Comparison of ENCODE assay signal across 15 cellular contexts in the genomic region with DNA sequence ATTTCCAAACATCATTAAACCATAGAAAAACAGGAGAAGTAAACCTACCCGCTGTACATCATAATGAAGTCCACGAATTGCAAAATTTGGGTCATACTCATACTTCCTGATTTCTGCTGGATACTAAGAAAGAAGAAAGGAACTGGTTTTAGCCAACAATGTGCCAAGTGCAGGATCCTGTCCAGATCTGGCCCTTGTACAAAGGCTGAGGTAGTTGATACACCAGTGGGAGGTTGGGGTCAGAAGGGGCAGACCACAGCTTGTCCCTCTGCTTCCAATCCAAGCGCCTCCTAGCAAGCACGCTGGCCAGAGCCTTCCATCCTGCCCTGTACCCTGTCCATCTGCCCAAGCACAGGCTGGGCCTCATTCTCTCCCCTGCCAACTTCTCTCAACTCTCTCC. TPM values are rescaled to one million over a fixed set of nuclear protein-coding genes. Genes with fewer than 3 reads are reported as not detected.
DNase-seq lines count a peak whose midpoint lies in the region; ATAC-seq, FAIRE-seq and TF ChIP-seq lines count a peak whose summit lies in the region.
"Had no signal": no experiment of that assay in that cellular context is flagged by ENCODE, and none has a peak within 500 bp of the region (broad histone marks: within the 10 kb centered on the region; RNA-seq: fewer than 3 reads in every experiment).

No MANE protein-coding gene starts in this region.

- no peak overlapping the region for H3K14ac ChIP-seq in neuronal stem cell (ENCODE audit: low read length)

- FAIRE-seq in K562 (lab: Jason Lieb, UNC), result no peak
- no peak for FAIRE-seq in small intestine (lab: Jason Lieb, UNC)
- FAIRE-seq: GM12891, GM19239 had no signal

- no peak for TF ChIP-seq CTCF in K562 (IDR thresholded peaks at IDR 0.05 in 2 of 3, conservative IDR thresholded peaks at IDR 0.05 in 1 of 3; ENCODE audit: insufficient read depth in 2 of 3, low read depth in 1 of 3, low read length in 3 of 3)

- intact Hi-C loops in K562 (cut with micrococcal nuclease), result no loop called here

- H2BK120ac ChIP-seq in neuronal stem cell (ENCODE audit: low read depth, low read length), result peak overlapping the region; percentile 30

- BruUV-seq in K562 (replicated peaks; lab: Mats Ljungman, UMichigan), result no TSS peak

- H3K9ac ChIP-seq in K562 (ENCODE audit: insufficient read depth in 1 of 2, low read depth in 2 of 2, low read length in 2 of 2) (0 out of 4 replicates have a peak overlapping the region, but pooled peaks of 1 of the 2 experiments have one; percentile 15), neuronal stem cell (ENCODE audit: low read depth, low read length, poor library complexity) (no peak overlapping the region)

- H3K4ac ChIP-seq in neuronal stem cell (ENCODE audit: low read length), result no peak overlapping the region

- H4K20me1 ChIP-seq in K562 (replicated peaks; ENCODE audit: control insufficient read depth, insufficient read depth, low read length), result peaks cover 12% of the 10 kb centered on the region; the same call in 1 of the 2 replicates

- H3K4me3 ChIP-seq in K562 (no peak overlapping the region), neuronal stem cell (ENCODE audit: low read length in 2 of 2) (no peak overlapping the region), small intestine (ENCODE audit: low read depth in 1 of 2, low read length in 2 of 2) (no peak overlapping the region)
- H3K4me3 ChIP-seq: prostate gland had no signal

- H3K79me2 ChIP-seq in K562 (ENCODE audit: control insufficient read depth, insufficient read depth, low read length), result peaks cover 63% of the 10 kb centered on the region

- H3K27me3 ChIP-seq in K562 (ENCODE audit: control insufficient read depth in 2 of 2, insufficient read depth in 2 of 2, low read length in 2 of 2), result no peaks in the 10 kb centered on the region
- no peaks in the 10 kb centered on the region for H3K27me3 ChIP-seq in neuronal stem cell (ENCODE audit: control insufficient read depth in 3 of 3, insufficient read depth in 3 of 3, low read depth in 1 of 3, low read length in 3 of 3)
- no peaks in the 10 kb centered on the region for H3K27me3 ChIP-seq in small intestine (ENCODE audit: control insufficient read depth in 2 of 2, insufficient read depth in 2 of 2, low read length in 2 of 2)

- no peak for TF ChIP-seq RAD21 in K562 (CRISPR knock-in tag; conservative IDR thresholded peaks at IDR 0.05 in 1 of 2, IDR thresholded peaks at IDR 0.05 in 1 of 2)

- peaks cover 7% of the 10 kb centered on the region for H3K9me1 ChIP-seq in K562 (ENCODE audit: control insufficient read depth, insufficient read depth, low read length)

- H3K23ac ChIP-seq in neuronal stem cell (ENCODE audit: low read depth, low read length, poor library complexity), result no peak overlapping the region

- no peak overlapping the region for H2AK5ac ChIP-seq in neuronal stem cell (ENCODE audit: low read depth, low read length)

- in situ Hi-C loops in K562 (cut with MboI), result loop anchor here (10.0 kb wide), 1 partner anchor 1692 kb away; no protein-coding TSS in a partner anchor

- H2AFZ ChIP-seq in K562 (ENCODE audit: low read depth, low read length), result no peak overlapping the region
- no peak overlapping the region for H2AFZ ChIP-seq in neuronal stem cell (ENCODE audit: low read length)

- DNase-seq in EL, result peak; percentile 10
- peak; percentile 86 for DNase-seq in NOMO-1 treated with DMSO at 0.1 percent for 48 hours (lab: John Stamatoyannopoulos, UW; ENCODE audit: unreplicated experiment)
- DNase-seq in K562 (ENCODE audit: extremely low read depth in 1 of 4, low spot score in 3 of 4), result peak in 2 of 4 experiments; percentile 20 to 28
- no peak for DNase-seq in neuronal stem cell (ENCODE audit: low spot score)
- DNase-seq in stimulated activated CD4-positive, alpha-beta T cell treated with anti-CD3 and anti-CD28 coated beads, Interleukin-1b, Interleukin-23, amount 100 ng/mL, for 48 hours, result no peak
- DNase-seq in NCI-H446 (lab: John Stamatoyannopoulos, UW), result no peak
- DNase-seq in small intestine, result no peak
- no peak for DNase-seq in NCI-H2107 treated with DMSO at 0.1 percent for 48 hours (lab: John Stamatoyannopoulos, UW; ENCODE audit: unreplicated experiment)
- DNase-seq: activated CD8-positive, alpha-beta memory T cell treated with anti-CD3 and anti-CD28 coated beads, Interleukin-2, amount 50 U/mL, for 4 hours; activated naive CD8-positive, alpha-beta T cell treated with anti-CD3 and anti-CD28 coated beads, Interleukin-2, amount 10 ng/mL, durations not matched to agents 7 days and 5 days; NCI-H1417 treated with DMSO at 0.1 percent for 48 hours had no signal

- H3K36me3 ChIP-seq in K562 (ENCODE audit: control insufficient read depth, insufficient read depth, low read length), result peaks cover 82% of the 10 kb centered on the region
- H3K36me3 ChIP-seq in neuronal stem cell (replicated peaks in 1 of 2; ENCODE audit: control insufficient read depth in 2 of 2, insufficient read depth in 2 of 2, low read length in 2 of 2), result peaks cover 0 to 12% of the 10 kb centered on the region in 2 donors
- no peaks in the 10 kb centered on the region for H3K36me3 ChIP-seq in small intestine (ENCODE audit: control insufficient read depth in 2 of 2, insufficient read depth in 2 of 2, low read length in 2 of 2)
- H3K36me3 ChIP-seq: prostate gland had no signal

- peaks cover 32 to 64% of the 10 kb centered on the region in 2 experiments for H3K4me1 ChIP-seq in K562 (replicated peaks in 1 of 2; ENCODE audit: control insufficient read depth in 2 of 2, insufficient read depth in 2 of 2, low read length in 2 of 2)
- H3K4me1 ChIP-seq in neuronal stem cell (ENCODE audit: control insufficient read depth in 2 of 2, insufficient read depth in 1 of 2, low read depth in 1 of 2, low read length in 2 of 2), result peaks cover 0 to 5% of the 10 kb centered on the region in 2 donors
- peaks cover 0 to 3% of the 10 kb centered on the region in 2 donors for H3K4me1 ChIP-seq in small intestine (ENCODE audit: control insufficient read depth in 2 of 2, insufficient read depth in 1 of 2, low read depth in 1 of 2, low read length in 1 of 2)
- H3K4me1 ChIP-seq: prostate gland had no signal

- no peak overlapping the region; the same call in 2 of the 3 replicates for H3K27ac ChIP-seq in K562 (ENCODE audit: extremely low read depth, low read depth, low read length)
- no peak overlapping the region for H3K27ac ChIP-seq in neuronal stem cell (replicated peaks; ENCODE audit: low read length)
- no peak overlapping the region for H3K27ac ChIP-seq in small intestine (ENCODE audit: low read depth in 1 of 2, low read length in 1 of 2)
- H3K27ac ChIP-seq: prostate gland had no signal

- H2BK15ac ChIP-seq in neuronal stem cell (ENCODE audit: low read length), result no peak overlapping the region

- ATAC-seq in K562, result no peak
- ATAC-seq: stimulated activated memory B cell treated with anti-CD40 and anti-IgM and Interleukin-4, amounts not matched to agents 10 μg/mL and 1 μg/mL and 100 μg/mL, for 72 hours had no signal

- H3K79me1 ChIP-seq in neuronal stem cell (ENCODE audit: low read depth, low read length), result no peaks in the 10 kb centered on the region

- no peak for TF ChIP-seq POLR2A in K562 (conservative IDR thresholded peaks at IDR 0.05)

- 58% methylated on average over 4 of the region's 4 CpGs for WGBS in K562 (ENCODE audit: insufficient coverage, low coverage, missing lambda C conversion rate)
- no CpG with 5 or more reads among the region's 4 CpGs for WGBS in neuronal stem cell (ENCODE audit: extremely low coverage in 2 of 2, insufficient read length in 2 of 2, insufficient replicate concordance in 1 of 2), 2 donors
- WGBS in small intestine, 3 donors, result 89 to 96% (median 95%) methylated on average over 4 of the region's 4 CpGs

- H3K18ac ChIP-seq in neuronal stem cell (ENCODE audit: low read length), result no peak overlapping the region

- H4K8ac ChIP-seq in neuronal stem cell (ENCODE audit: low read depth, low read length), result no peak overlapping the region

- no peak for TF ChIP-seq EP300 in K562 (IDR thresholded peaks at IDR 0.05; ENCODE audit: low read length)

- no peak overlapping the region for H2BK5ac ChIP-seq in neuronal stem cell (ENCODE audit: low read length)

- H2BK12ac ChIP-seq in neuronal stem cell (ENCODE audit: low read length), result no peak overlapping the region

- POLR2A ChIA-PET in K562 (lab: Yijun Ruan, JAX), result interaction anchor here (0.9 kb wide), 1 partner anchor 11 kb away, joined by 3 read pairs; no protein-coding TSS in a partner anchor

- H3K9me3 ChIP-seq in K562 (replicated peaks; ENCODE audit: control insufficient read depth, insufficient read depth, low read depth, low read length) (peaks cover 2% of the 10 kb centered on the region; the same call in 1 of the 2 replicates), neuronal stem cell (replicated peaks in 1 of 2; ENCODE audit: control insufficient read depth in 2 of 2, insufficient read depth in 1 of 2, low read depth in 1 of 2, low read length in 2 of 2) (no peaks in the 10 kb centered on the region), small intestine (ENCODE audit: control insufficient read depth, low read depth) (no peaks in the 10 kb centered on the region)
- H3K9me3 ChIP-seq: prostate gland had no signal

- H3K4me2 ChIP-seq in K562 (ENCODE audit: insufficient read depth, low read length) (no peak overlapping the region), neuronal stem cell (ENCODE audit: insufficient read depth, low read length, poor library complexity, severe bottlenecking) (no peak overlapping the region)

- CTCF ChIA-PET in K562 (lab: Yijun Ruan, JAX; ENCODE audit: low intra/inter-chr PET ratio), result no interaction called here

- H4K91ac ChIP-seq in neuronal stem cell (ENCODE audit: low read depth, low read length, poor library complexity), result no peak overlapping the region

RNA-seq across cellular contexts. Expression of gene NT5DC3, which starts 34.2 kb away (rescaled TPM):
- 39.6 and 65.6 TPM in 2 replicates for total RNA-seq in K562 (2011; cell fraction: chromatin; rRNA removed; ENCODE audit: low replicate concordance)
- 22.3 and 29.6 TPM in 2 replicates for total RNA-seq in K562 (2011; cell fraction: nucleolus; rRNA removed)
- 35.5 and 41.1 TPM in 2 replicates for total RNA-seq in K562 (2011; cell fraction: nucleoplasm; rRNA removed)
- 20.4 and 24.5 TPM in 2 replicates for total RNA-seq in K562 (2014; rRNA removed)
- 29.8 and 33.2 TPM in 2 replicates for total RNA-seq in K562 (2014; rRNA removed; fragmentation: Illumina TruSeq; extraction: Trizol)
- 23.5 and 25.7 TPM in 2 replicates for total RNA-seq in K562 (2015; rRNA removed; fragmentation: Illumina TruSeq; extraction: Trizol)
- 26.2 and 30.7 TPM in 2 replicates for total RNA-seq in K562 (2021)
- 6.3 and 11.0 TPM in 2 replicates for polyA plus RNA-seq in K562 (2011; rRNA removed)
- polyA plus RNA-seq in K562 (2011; cell fraction: cytosol; rRNA removed), result 3.8 and 11.5 TPM in 2 replicates
- 12.9 and 20.4 TPM in 2 replicates for polyA plus RNA-seq in K562 (2011; cell fraction: nucleus; rRNA removed)
- 6.8 and 9.8 TPM in 2 replicates for polyA plus RNA-seq in K562 (2012)
- 14.9 and 16.2 TPM in 2 replicates for polyA plus RNA-seq in K562 (2014; fragmentation: Illumina TruSeq; extraction: Trizol)
- 10 to 100 TPM; 14.2 to 33.5 TPM for polyA plus RNA-seq in K562 (2014; fragmentation: Nextera tagmentation; extraction: Ambion mirVana)
- 18.8 and 19.8 TPM in 2 replicates for polyA plus RNA-seq in K562 (2014; rRNA removed)
- 12.7 and 24.4 TPM in 2 replicates for polyA minus RNA-seq in K562 (2011; rRNA and poly(A)+ RNA removed)
- 6.4 and 13.5 TPM in 2 replicates for polyA minus RNA-seq in K562 (2011; cell fraction: cytosol; rRNA and poly(A)+ RNA removed)
- polyA minus RNA-seq in K562 (2011; cell fraction: nucleus; rRNA and poly(A)+ RNA removed), result 6.9 and 22.4 TPM in 2 replicates
- 2.2 TPM for polyA plus RNA-seq in neuronal stem cell (2013, experiment 1 of 2)
- polyA plus RNA-seq in neuronal stem cell (2013, experiment 2 of 2), result 2.2 TPM
- polyA plus RNA-seq in small intestine, result 1 to 10 TPM in 1 of 3 donors, under 1 TPM in 2; 0.22 to 1.3 (median 0.27) TPM

Comparison
In these comparisons a context has a peak if more than half of its experiments do, and no peak if none do; other contexts are left out.
1. DNase-seq: peak in EL (single experiment) and NOMO-1 treated with DMSO at 0.1 percent for 48 hours (single experiment); none in neuronal stem cell (single experiment), stimulated activated CD4-positive, alpha-beta T cell treated with anti-CD3 and anti-CD28 coated beads, Interleukin-1b, Interleukin-23, amount 100 ng/mL, for 48 hours (single experiment), NCI-H446 (0 of 2), small intestine (single experiment) and NCI-H2107 treated with DMSO at 0.1 percent for 48 hours (single experiment).